1 cellular context compared by ENCODE assay signal in genomic region chr17:18314731-18315497, GRCh38.
TF ChIP-seq lines count a peak whose summit lies in the region.

SMCR8 (plus strand) TSS chr17:18315293; CDS start chr17:18315790, 497 bp downstream.
TOP3A (minus strand) TSS chr17:18314994; CDS start chr17:18314778, 216 bp downstream.

TF ChIP-seq in K562, 482 proteins besides CTCF, POLR2A, EP300 and RAD21 (continued from another document and continues in another):
- TF ChIP-seq ZNF318 (IDR thresholded peaks at IDR 0.05; ENCODE audit: borderline replicate concordance in 1 of 2, low read depth in 1 of 2) (no peak), PBX2 (CRISPR knock-in tag; IDR thresholded peaks at IDR 0.05; ENCODE audit: low read depth) (no peak), PBX2 (tag; conservative IDR thresholded peaks at IDR 0.05; ENCODE audit: low read depth) (no peak), SAP30 (IDR thresholded peaks at IDR 0.05; ENCODE audit: borderline replicate concordance, insufficient read depth, low read depth, low read length, poor library complexity, severe bottlenecking) (no peak), ZNF398 (CRISPR knock-in tag; IDR thresholded peaks at IDR 0.05) (no peak), IRF1 (CRISPR knock-in tag; IDR thresholded peaks at IDR 0.05; ENCODE audit: borderline replicate concordance) (no peak), ZFP1 (CRISPR knock-in tag; IDR thresholded peaks at IDR 0.05) (no peak), MECOM (CRISPR knock-in tag; IDR thresholded peaks at IDR 0.05) (no peak), KLF10 (CRISPR knock-in tag; IDR thresholded peaks at IDR 0.05) (no peak), CGGBP1 (CRISPR knock-in tag; IDR thresholded peaks at IDR 0.05) (no peak), HNRNPUL1 (IDR thresholded peaks at IDR 0.05; ENCODE audit: low read length) (no peak), NR2C1 (IDR thresholded peaks at IDR 0.05) (peak; percentile 96), NR2C1 (tag; IDR thresholded peaks at IDR 0.05) (peak; percentile 97), BCL6 (CRISPR knock-in tag; IDR thresholded peaks at IDR 0.05) (no peak), ZBTB2 (IDR thresholded peaks at IDR 0.05) (no peak), NRF1 (conservative IDR thresholded peaks at IDR 0.05 in 1 of 2, IDR thresholded peaks at IDR 0.05 in 1 of 2) (peak in 1 of 2 experiments; percentile 36; a peak in 3 of 4 replicates), SP1 (CRISPR knock-in tag; IDR thresholded peaks at IDR 0.05) (peak; percentile 62; the same call in 1 of the 2 replicates), DMBX1 (CRISPR knock-in tag; IDR thresholded peaks at IDR 0.05; ENCODE audit: borderline replicate concordance) (no peak), RBM15 (IDR thresholded peaks at IDR 0.05; ENCODE audit: insufficient read depth, low read length) (no peak), AFF1 (IDR thresholded peaks at IDR 0.05; ENCODE audit: low read depth in 1 of 2, partially characterized antibody in 2 of 2) (peak; percentile 55 to 86), ZBTB8A (IDR thresholded peaks at IDR 0.05; ENCODE audit: partially characterized antibody) (no peak), ZNF282 (CRISPR knock-in tag; IDR thresholded peaks at IDR 0.05) (no peak), ZFP91 (CRISPR knock-in tag; IDR thresholded peaks at IDR 0.05) (no peak), ZBTB1 (CRISPR knock-in tag; IDR thresholded peaks at IDR 0.05; ENCODE audit: borderline replicate concordance, low read depth) (no peak), SIX5 (IDR thresholded peaks at IDR 0.05; ENCODE audit: borderline replicate concordance in 1 of 2, insufficient read depth in 1 of 2, low read depth in 1 of 2, low read length in 2 of 2) (peak; percentile 54 to 61; a peak in 2 of 4 replicates), ETV1 (tag; conservative IDR thresholded peaks at IDR 0.05; ENCODE audit: low read depth) (0 out of 2 replicates have a peak, but pooled peaks have one; percentile 33), ZNF431 (CRISPR knock-in tag; IDR thresholded peaks at IDR 0.05) (0 out of 2 replicates have a peak, but pooled peaks have one; percentile 34), ZNF197 (CRISPR knock-in tag; IDR thresholded peaks at IDR 0.05; ENCODE audit: low read depth) (no peak), E2F4 (CRISPR knock-in tag; IDR thresholded peaks at IDR 0.05; ENCODE audit: low read depth) (no peak), NR2F6 (CRISPR knock-in tag; IDR thresholded peaks at IDR 0.05) (no peak), CAMTA2 (CRISPR knock-in tag; conservative IDR thresholded peaks at IDR 0.05) (no peak), PHB (CRISPR knock-in tag; IDR thresholded peaks at IDR 0.05) (no peak), SP2 (IDR thresholded peaks at IDR 0.05; ENCODE audit: extremely low read depth, low read depth, low read length, poor library complexity, severe bottlenecking) (no peak), ZNF586 (CRISPR knock-in tag; conservative IDR thresholded peaks at IDR 0.05) (no peak), TSC22D4 (tag; IDR thresholded peaks at IDR 0.05) (no peak), ZFX (CRISPR knock-in tag; IDR thresholded peaks at IDR 0.05) (peak; percentile 65; the same call in 1 of the 2 replicates), KAT8 (IDR thresholded peaks at IDR 0.05; ENCODE audit: low read depth) (no peak)
